Comparison of ENCODE assay signal across 1 cellular context in genomic region chr3:39180546-39181346, GRCh38.
TF ChIP-seq lines count a peak whose summit lies in the region.

No MANE protein-coding gene starts in this region.

TF ChIP-seq in K562, 482 proteins besides CTCF, POLR2A, EP300 and RAD21 (continued from another document and continues in another):
- TF ChIP-seq NONO (IDR thresholded peaks at IDR 0.05; ENCODE audit: low read depth in 2 of 2, low read length in 1 of 2) (peak in 1 of 2 experiments; percentile 37; a peak in 1 of 4 replicates), ARNT (IDR thresholded peaks at IDR 0.05) (no peak), CBX3 (IDR thresholded peaks at IDR 0.05; ENCODE audit: borderline replicate concordance in 1 of 2, low read length in 2 of 2) (no peak), COPS2 (conservative IDR thresholded peaks at IDR 0.05) (no peak), ZNF398 (CRISPR knock-in tag; IDR thresholded peaks at IDR 0.05) (no peak), ZNF146 (CRISPR knock-in tag; IDR thresholded peaks at IDR 0.05; ENCODE audit: unreplicated experiment) (no peak), HNRNPK (IDR thresholded peaks at IDR 0.05; ENCODE audit: low read depth, low read length, poor library complexity, severe bottlenecking) (no peak), ZFP30 (CRISPR knock-in tag; IDR thresholded peaks at IDR 0.05; ENCODE audit: borderline replicate concordance) (no peak), ETS1 (conservative IDR thresholded peaks at IDR 0.05; ENCODE audit: control insufficient read depth, low read depth, low read length) (peak; percentile 65; the same call in 1 of the 2 replicates), BCLAF1 (IDR thresholded peaks at IDR 0.05; ENCODE audit: borderline replicate concordance in 1 of 2, control insufficient read depth in 1 of 2, low read depth in 2 of 2, low read length in 1 of 2) (no peak), TGIF2 (CRISPR knock-in tag; IDR thresholded peaks at IDR 0.05) (0 out of 2 replicates have a peak, but pooled peaks have one; percentile 24), MED1 (CRISPR knock-in tag; IDR thresholded peaks at IDR 0.05; ENCODE audit: borderline replicate concordance) (no peak), ZC3H11A (IDR thresholded peaks at IDR 0.05; ENCODE audit: low read depth, low read length) (no peak), ZNF133 (CRISPR knock-in tag; IDR thresholded peaks at IDR 0.05) (no peak), EZH2 (IDR thresholded peaks at IDR 0.05; ENCODE audit: borderline replicate concordance, low read depth, low read length) (no peak), PHF20 (IDR thresholded peaks at IDR 0.05; ENCODE audit: partially characterized antibody) (no peak), SMARCA5 (IDR thresholded peaks at IDR 0.05) (0 out of 2 replicates have a peak, but pooled peaks have one; percentile 46), ZNF23 (CRISPR knock-in tag; IDR thresholded peaks at IDR 0.05) (no peak), ZNF212 (CRISPR knock-in tag; IDR thresholded peaks at IDR 0.05) (no peak), E2F4 (CRISPR knock-in tag; IDR thresholded peaks at IDR 0.05; ENCODE audit: low read depth) (no peak), RREB1 (CRISPR knock-in tag; IDR thresholded peaks at IDR 0.05) (0 out of 2 replicates have a peak, but pooled peaks have one; percentile 41), ARID1B (IDR thresholded peaks at IDR 0.05) (no peak), ATF2 (CRISPR knock-in tag; IDR thresholded peaks at IDR 0.05) (no peak), ZKSCAN8 (CRISPR knock-in tag; IDR thresholded peaks at IDR 0.05) (no peak), HMG20A (CRISPR knock-in tag; conservative IDR thresholded peaks at IDR 0.05) (no peak), MNT (conservative IDR thresholded peaks at IDR 0.05) (peak; percentile 44 to 85), NR2C1 (IDR thresholded peaks at IDR 0.05) (no peak), NR2C1 (tag; IDR thresholded peaks at IDR 0.05) (no peak), ID3 (CRISPR knock-in tag; IDR thresholded peaks at IDR 0.05) (no peak), ID3 (tag; IDR thresholded peaks at IDR 0.05) (no peak), ZBTB17 (CRISPR knock-in tag; IDR thresholded peaks at IDR 0.05) (0 out of 2 replicates have a peak, but pooled peaks have one; percentile 40), ZKSCAN3 (CRISPR knock-in tag; IDR thresholded peaks at IDR 0.05) (no peak), MEIS2 (IDR thresholded peaks at IDR 0.05; ENCODE audit: partially characterized antibody) (no peak), E2F3 (CRISPR knock-in tag; IDR thresholded peaks at IDR 0.05) (0 out of 2 replicates have a peak, but pooled peaks have one; percentile 22), FOS (IDR thresholded peaks at IDR 0.05; ENCODE audit: extremely low read depth, insufficient read length) (no peak), MXI1 (IDR thresholded peaks at IDR 0.05; ENCODE audit: low read depth, low read length) (peak; percentile 97), ZNF134 (CRISPR knock-in tag; conservative IDR thresholded peaks at IDR 0.05) (no peak), RB1 (IDR thresholded peaks at IDR 0.05; ENCODE audit: low read depth) (peak; percentile 71; the same call in 1 of the 2 replicates), TARDBP (IDR thresholded peaks at IDR 0.05) (no peak), HEY1 (CRISPR knock-in tag; IDR thresholded peaks at IDR 0.05; ENCODE audit: borderline replicate concordance) (no peak), ZNF239 (CRISPR knock-in tag; IDR thresholded peaks at IDR 0.05) (no peak), E4F1 (CRISPR knock-in tag; IDR thresholded peaks at IDR 0.05; ENCODE audit: borderline replicate concordance) (no peak), FIP1L1 (IDR thresholded peaks at IDR 0.05; ENCODE audit: low read depth, low read length, poor library complexity, severe bottlenecking) (peak; percentile 66), ARID2 (IDR thresholded peaks at IDR 0.05) (no peak; the same call in 1 of the 2 replicates)
